1 cellular context compared by ENCODE assay signal in the genomic region with DNA sequence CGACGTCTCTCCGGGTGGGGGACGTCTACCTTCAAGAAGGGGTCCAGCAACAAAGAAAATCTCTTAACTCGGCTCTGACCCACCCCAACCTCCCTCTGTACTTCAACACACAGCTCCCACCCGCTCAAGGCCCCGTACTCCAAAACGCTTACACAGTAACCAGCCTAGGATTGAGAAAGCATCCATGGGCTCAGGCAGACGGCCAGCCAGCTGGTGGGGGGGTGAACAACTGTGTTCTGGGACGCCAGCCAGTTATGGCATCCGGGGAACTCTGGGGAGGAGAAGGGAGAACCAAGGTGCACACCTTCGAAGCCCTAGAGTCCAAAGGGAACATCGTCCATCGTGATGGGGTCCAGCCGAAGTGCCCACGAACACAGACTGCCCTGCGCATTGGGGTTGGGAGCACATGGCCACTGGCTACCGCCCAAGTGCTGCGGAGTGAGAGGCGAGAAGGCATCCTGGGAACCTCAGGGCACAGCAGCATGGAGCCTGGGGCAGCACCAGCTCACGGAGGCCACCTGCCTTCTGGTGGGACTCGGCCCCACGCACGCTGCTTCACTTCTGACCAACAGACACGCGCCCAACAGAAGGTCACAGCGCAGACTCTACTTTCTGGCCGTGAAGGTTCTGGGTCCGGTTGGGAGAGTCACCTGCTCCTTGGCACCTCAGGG.
TF ChIP-seq lines count a peak whose summit lies in the region.

No MANE protein-coding gene starts in this region.

TF ChIP-seq in HepG2, 621 proteins besides CTCF, POLR2A, EP300 and RAD21 (continued from another document and continues in another):
- TF ChIP-seq KIAA2018 (CRISPR knock-in tag; IDR thresholded peaks at IDR 0.05; ENCODE audit: borderline replicate concordance) (no peak), BORCS8-MEF2B (CRISPR knock-in tag; IDR thresholded peaks at IDR 0.05) (no peak; the same call in 1 of the 2 replicates), ZNF567 (CRISPR knock-in tag; IDR thresholded peaks at IDR 0.05; ENCODE audit: borderline replicate concordance) (peak; percentile 58; the same call in 1 of the 2 replicates), ZNF260 (CRISPR knock-in tag; IDR thresholded peaks at IDR 0.05; ENCODE audit: borderline replicate concordance, low read depth) (0 out of 2 replicates have a peak, but pooled peaks have one; percentile 96), HMG20B (CRISPR knock-in tag; conservative IDR thresholded peaks at IDR 0.05) (no peak), ARNT2 (CRISPR knock-in tag; IDR thresholded peaks at IDR 0.05; ENCODE audit: low read depth) (no peak; the same call in 1 of the 2 replicates), ZBTB14 (CRISPR knock-in tag; IDR thresholded peaks at IDR 0.05) (no peak; the same call in 1 of the 2 replicates), YY1 (IDR thresholded peaks at IDR 0.05; ENCODE audit: insufficient read depth, insufficient replicate concordance, low read depth, low read length) (no peak), ZSCAN12 (CRISPR knock-in tag; IDR thresholded peaks at IDR 0.05) (no peak), ARHGAP35 (CRISPR knock-in tag; IDR thresholded peaks at IDR 0.05; ENCODE audit: borderline replicate concordance) (no peak), NFE2L1 (CRISPR knock-in tag; IDR thresholded peaks at IDR 0.05; ENCODE audit: borderline replicate concordance) (peak; percentile 70; the same call in 1 of the 2 replicates), ASH2L (IDR thresholded peaks at IDR 0.05; ENCODE audit: insufficient read length, low read depth, low read length) (no peak), ZNF10 (CRISPR knock-in tag; IDR thresholded peaks at IDR 0.05; ENCODE audit: borderline replicate concordance, low read depth) (no peak), ZNF629 (CRISPR knock-in tag; conservative IDR thresholded peaks at IDR 0.05) (no peak), ZSCAN25 (CRISPR knock-in tag; IDR thresholded peaks at IDR 0.05) (no peak), ZNF513 (CRISPR knock-in tag; conservative IDR thresholded peaks at IDR 0.05) (no peak), HOXA9 (CRISPR knock-in tag; IDR thresholded peaks at IDR 0.05; ENCODE audit: borderline replicate concordance) (no peak), TERF1 (CRISPR knock-in tag; IDR thresholded peaks at IDR 0.05) (no peak), TEAD2 (CRISPR knock-in tag; IDR thresholded peaks at IDR 0.05) (no peak), THAP7 (CRISPR knock-in tag; IDR thresholded peaks at IDR 0.05) (peak; percentile 52; the same call in 1 of the 2 replicates)
- TF ChIP-seq, protein P1, sequence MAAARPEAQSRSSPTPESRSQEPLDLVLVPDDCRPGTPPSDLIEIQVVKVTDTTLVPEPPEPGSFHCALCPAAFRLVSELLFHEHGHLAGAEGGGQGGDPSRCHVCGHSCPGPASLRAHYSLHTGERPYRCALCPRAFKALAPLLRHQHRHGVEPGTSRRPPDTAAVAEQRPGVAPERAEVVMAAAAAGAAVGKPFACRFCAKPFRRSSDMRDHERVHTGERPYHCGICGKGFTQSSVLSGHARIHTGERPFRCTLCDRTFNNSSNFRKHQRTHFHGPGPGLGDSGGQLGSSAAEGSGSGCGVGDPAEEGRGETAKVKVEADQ (CRISPR knock-in tag; IDR thresholded peaks at IDR 0.05; ENCODE audit: borderline replicate concordance) = no peak; the same call in 1 of the 2 replicates
- TF ChIP-seq, protein P2, sequence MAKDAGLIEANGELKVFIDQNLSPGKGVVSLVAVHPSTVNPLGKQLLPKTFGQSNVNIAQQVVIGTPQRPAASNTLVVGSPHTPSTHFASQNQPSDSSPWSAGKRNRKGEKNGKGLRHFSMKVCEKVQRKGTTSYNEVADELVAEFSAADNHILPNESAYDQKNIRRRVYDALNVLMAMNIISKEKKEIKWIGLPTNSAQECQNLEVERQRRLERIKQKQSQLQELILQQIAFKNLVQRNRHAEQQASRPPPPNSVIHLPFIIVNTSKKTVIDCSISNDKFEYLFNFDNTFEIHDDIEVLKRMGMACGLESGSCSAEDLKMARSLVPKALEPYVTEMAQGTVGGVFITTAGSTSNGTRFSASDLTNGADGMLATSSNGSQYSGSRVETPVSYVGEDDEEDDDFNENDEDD (CRISPR knock-in tag; IDR thresholded peaks at IDR 0.05; ENCODE audit: borderline replicate concordance) = no peak
- TF ChIP-seq, protein P3, sequence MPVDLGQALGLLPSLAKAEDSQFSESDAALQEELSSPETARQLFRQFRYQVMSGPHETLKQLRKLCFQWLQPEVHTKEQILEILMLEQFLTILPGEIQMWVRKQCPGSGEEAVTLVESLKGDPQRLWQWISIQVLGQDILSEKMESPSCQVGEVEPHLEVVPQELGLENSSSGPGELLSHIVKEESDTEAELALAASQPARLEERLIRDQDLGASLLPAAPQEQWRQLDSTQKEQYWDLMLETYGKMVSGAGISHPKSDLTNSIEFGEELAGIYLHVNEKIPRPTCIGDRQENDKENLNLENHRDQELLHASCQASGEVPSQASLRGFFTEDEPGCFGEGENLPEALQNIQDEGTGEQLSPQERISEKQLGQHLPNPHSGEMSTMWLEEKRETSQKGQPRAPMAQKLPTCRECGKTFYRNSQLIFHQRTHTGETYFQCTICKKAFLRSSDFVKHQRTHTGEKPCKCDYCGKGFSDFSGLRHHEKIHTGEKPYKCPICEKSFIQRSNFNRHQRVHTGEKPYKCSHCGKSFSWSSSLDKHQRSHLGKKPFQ (CRISPR knock-in tag; IDR thresholded peaks at IDR 0.05; ENCODE audit: insufficient replicate concordance) = no peak
